ENCODE assay signal across 8 cellular contexts in genomic region chr21:42062543-42063022, GRCh38. TPM values are rescaled to one million over a fixed set of nuclear protein-coding genes. Genes with fewer than 3 reads are reported as not detected.
DNase-seq lines count a peak whose midpoint lies in the region; ATAC-seq, FAIRE-seq and TF ChIP-seq lines count a peak whose summit lies in the region.

No MANE protein-coding gene starts in this region.

- peak; percentile 55 for DNase-seq in NCI-H69 (lab: John Stamatoyannopoulos, UW)
- DNase-seq in activated T-helper 2 cell treated with anti-CD3 and anti-CD28 coated beads, Interferon-gamma antibody, Interleukin-2, Interleukin-4, amounts not matched to agents 10 μg/mL and 5 μg/mL and 100 μg/mL, durations not matched to agents 14 hours and 24 hours and 36 hours (ENCODE audit: low spot score) = peak; percentile 87
- DNase-seq in pons (ENCODE audit: low spot score) = peak; percentile 42
- no peak for DNase-seq in D721Med (ENCODE audit: insufficient read length, low spot score)
- DNase-seq in NCI-H446 (lab: John Stamatoyannopoulos, UW) = no peak
- no peak for DNase-seq in NCI-H748 (lab: John Stamatoyannopoulos, UW; ENCODE audit: unreplicated experiment)

- ATAC-seq in HG02759 (IDR thresholded peaks at IDR 0.05; ENCODE audit: unreplicated experiment) = peak; percentile 53

- H3K4me1 Mint-ChIP-seq in activated T-helper 2 cell treated with anti-CD3 and anti-CD28 coated beads, Interferon-gamma antibody, Interleukin-2, Interleukin-4, amounts not matched to agents 10 μg/mL and 5 μg/mL and 100 μg/mL, durations not matched to agents 14 hours and 24 hours and 36 hours (ENCODE audit: low read depth) = peaks cover 38% of the 10 kb centered on the region

- peak overlapping the region; percentile 70 for H3K4me3 Mint-ChIP-seq in activated T-helper 2 cell treated with anti-CD3 and anti-CD28 coated beads, Interferon-gamma antibody, Interleukin-2, Interleukin-4, amounts not matched to agents 10 μg/mL and 5 μg/mL and 100 μg/mL, durations not matched to agents 14 hours and 24 hours and 36 hours (ENCODE audit: low read depth)

- no peaks in the 10 kb centered on the region for H3K9me3 Mint-ChIP-seq in activated T-helper 2 cell treated with anti-CD3 and anti-CD28 coated beads, Interferon-gamma antibody, Interleukin-2, Interleukin-4, amounts not matched to agents 10 μg/mL and 5 μg/mL and 100 μg/mL, durations not matched to agents 14 hours and 24 hours and 36 hours

- no peaks in the 10 kb centered on the region for H3K36me3 Mint-ChIP-seq in activated T-helper 2 cell treated with anti-CD3 and anti-CD28 coated beads, Interferon-gamma antibody, Interleukin-2, Interleukin-4, amounts not matched to agents 10 μg/mL and 5 μg/mL and 100 μg/mL, durations not matched to agents 14 hours and 24 hours and 36 hours (ENCODE audit: low read depth)

- no peak for FAIRE-seq in D721Med (lab: Jason Lieb, UNC)

- TF ChIP-seq POLR2A in GM15510 (IDR thresholded peaks at IDR 0.05; ENCODE audit: borderline replicate concordance, extremely low read depth, insufficient read length) = peak; percentile 86

- no peak for TF ChIP-seq CTCF in D721Med (IDR thresholded peaks at IDR 0.05; ENCODE audit: insufficient read depth, missing control alignments)

- peak overlapping the region; percentile 83 for H3K27ac Mint-ChIP-seq in activated T-helper 2 cell treated with anti-CD3 and anti-CD28 coated beads, Interferon-gamma antibody, Interleukin-2, Interleukin-4, amounts not matched to agents 10 μg/mL and 5 μg/mL and 100 μg/mL, durations not matched to agents 14 hours and 24 hours and 36 hours

- intact Hi-C loops in activated T-helper 2 cell treated with anti-CD3 and anti-CD28 coated beads, Interferon-gamma antibody, Interleukin-2, Interleukin-4, amounts not matched to agents 10 μg/mL and 5 μg/mL and 100 μg/mL, durations not matched to agents 14 hours and 24 hours and 36 hours (cut with micrococcal nuclease) = loop anchor here (1.0 to 5.0 kb wide), 4 partner anchors 45 to 162 kb away; partner anchors contain the start of gene ZBTB21

- H3K27me3 Mint-ChIP-seq in activated T-helper 2 cell treated with anti-CD3 and anti-CD28 coated beads, Interferon-gamma antibody, Interleukin-2, Interleukin-4, amounts not matched to agents 10 μg/mL and 5 μg/mL and 100 μg/mL, durations not matched to agents 14 hours and 24 hours and 36 hours (ENCODE audit: low read depth) = no peaks in the 10 kb centered on the region

RNA-seq across cellular contexts. Expression of gene UMODL1, which starts 8.5 kb away (rescaled TPM):
- not detected in 2 replicates for total RNA-seq in activated T-helper 2 cell treated with anti-CD3 and anti-CD28 coated beads, Interferon-gamma antibody, Interleukin-2, Interleukin-4, amounts not matched to agents 10 μg/mL and 5 μg/mL and 100 μg/mL, durations not matched to agents 14 hours and 24 hours and 36 hours

RNA-seq across cellular contexts. Expression of gene ZBTB21, which starts 52.4 kb away (rescaled TPM):
- total RNA-seq in activated T-helper 2 cell treated with anti-CD3 and anti-CD28 coated beads, Interferon-gamma antibody, Interleukin-2, Interleukin-4, amounts not matched to agents 10 μg/mL and 5 μg/mL and 100 μg/mL, durations not matched to agents 14 hours and 24 hours and 36 hours = 24.5 and 25.7 TPM in 2 replicates

Comparison
In these comparisons a context has a peak if more than half of its experiments do, and no peak if none do; other contexts are left out.
1. DNase-seq: peak in NCI-H69 (single experiment), activated T-helper 2 cell treated with anti-CD3 and anti-CD28 coated beads, Interferon-gamma antibody, Interleukin-2, Interleukin-4, amounts not matched to agents 10 μg/mL and 5 μg/mL and 100 μg/mL, durations not matched to agents 14 hours and 24 hours and 36 hours (single experiment) and pons (single experiment); none in D721Med (single experiment), NCI-H446 (0 of 2) and NCI-H748 (single experiment).